29 cellular contexts compared by ENCODE assay signal in genomic region chr20:44255942-44256341, GRCh38. TPM values are rescaled to one million over a fixed set of nuclear protein-coding genes. Genes with fewer than 3 reads are reported as not detected.
"Had no signal": no experiment of that assay in that cellular context is flagged by ENCODE, and none has a peak within 500 bp of the region (broad histone marks: within the 10 kb centered on the region; RNA-seq: fewer than 3 reads in every experiment).

No MANE protein-coding gene starts in this region.

- H3K36me3 ChIP-seq: ovary, spleen, suprapubic skin, tibial artery, transverse colon, upper lobe of right lung, uterus had no signal

- H3K4me3 ChIP-seq: ovary, psoas muscle, skin epidermis, smooth muscle cell, spleen, suprapubic skin, testis, tibial artery, transverse colon, upper lobe of right lung, uterus had no signal

- H3K27me3 ChIP-seq: ovary, spleen, suprapubic skin, testis, tibial artery, transverse colon, upper lobe of right lung, uterus had no signal

- H3K9me3 ChIP-seq: ovary, psoas muscle, spleen, suprapubic skin, testis, tibial artery, transverse colon, upper lobe of right lung, uterus had no signal

- DNase-seq: naive thymus-derived CD8-positive, alpha-beta T cell; nephron progenitor cell; occipital lobe; ovary; psoas muscle; right cardiac atrium; spleen; stimulated activated CD4-positive, alpha-beta T cell treated with anti-CD3 and anti-CD28 coated beads, Interleukin-12 subunit alpha, Interleukin-12 subunit beta, amount 100 ng/mL, for 4 hours; stimulated activated CD4-positive, alpha-beta T cell treated with anti-CD3 and anti-CD28 coated beads, Interleukin-1b, Interleukin-23, amount 100 ng/mL, for 48 hours; stimulated activated CD4-positive, alpha-beta T cell treated with anti-CD3 and anti-CD28 coated beads, Interleukin-4, amount 100 ng/mL, for 1 hour; stimulated activated CD4-positive, alpha-beta T cell treated with anti-CD3 and anti-CD28 coated beads, Interleukin-4, amount 100 ng/mL, for 4 hours; stimulated activated CD8-positive, alpha-beta memory T cell treated with anti-CD3 and anti-CD28 coated beads, Interleukin-4, amount 100 ng/mL, for 48 hours; stimulated activated naive CD4-positive, alpha-beta T cell; stimulated activated naive CD8-positive, alpha-beta T cell treated with anti-CD3 and anti-CD28 coated beads, Interleukin-15, amount 100 ng/mL, for 72 hours; stimulated activated naive CD8-positive, alpha-beta T cell treated with anti-CD3 and anti-CD28 coated beads, Interleukin-15, Interleukin-2, amounts not matched to agents 100 U/mL and 50 U/mL, for 24 hours; substantia nigra; testis; tibial artery; transverse colon; upper lobe of right lung; uterus had no signal

- H2AFZ ChIP-seq: parathyroid adenoma had no signal

- H3K4me1 ChIP-seq: parathyroid adenoma, psoas muscle, spleen, suprapubic skin, testis, tibial artery, transverse colon, upper lobe of right lung, uterus had no signal

- H3K9ac ChIP-seq: parathyroid adenoma had no signal

- ATAC-seq: naive thymus-derived CD8-positive, alpha-beta T cell; natural killer cell treated with Interleukin-12 subunit alpha and Interleukin-12 subunit beta and Interleukin-15 and Interleukin-18, amount 100 ng/mL, for 72 hours; psoas muscle; right cardiac atrium; sciatic nerve; stimulated activated memory B cell treated with anti-CD40 and anti-IgM and Interleukin-4, amounts not matched to agents 10 μg/mL and 1 μg/mL and 100 μg/mL, for 72 hours; stimulated activated naive CD8-positive, alpha-beta T cell treated with anti-CD3 and anti-CD28 coated beads, Interleukin-15, amount 100 ng/mL, for 72 hours; stimulated activated naive CD8-positive, alpha-beta T cell treated with anti-CD3 and anti-CD28 coated beads, Interleukin-15, Interleukin-2, amounts not matched to agents 100 U/mL and 50 U/mL, for 24 hours; upper lobe of right lung had no signal

- H3K27ac ChIP-seq: ovary, parathyroid adenoma, psoas muscle, skin epidermis, spleen, suprapubic skin, testis, tibial artery, transverse colon, upper lobe of right lung, uterus had no signal

- H3K4me2 ChIP-seq: smooth muscle cell had no signal

RNA-seq across cellular contexts. Expression of gene GDAP1L1, which starts 8.8 kb away (rescaled TPM):
- total RNA-seq: naive thymus-derived CD8-positive, alpha-beta T cell; natural killer cell treated with Interleukin-12 subunit alpha and Interleukin-12 subunit beta and Interleukin-15 and Interleukin-18, amount 100 ng/mL, for 72 hours; psoas muscle; renal cortical epithelial cell; sciatic nerve; smooth muscle cell; spleen; suprapubic skin; transverse colon; upper lobe of right lung had no signal
- polyA plus RNA-seq: naive thymus-derived CD8-positive, alpha-beta T cell; smooth muscle cell; spleen had no signal
